Comparison of ENCODE assay signal across 22 cellular contexts in the genomic region with DNA sequence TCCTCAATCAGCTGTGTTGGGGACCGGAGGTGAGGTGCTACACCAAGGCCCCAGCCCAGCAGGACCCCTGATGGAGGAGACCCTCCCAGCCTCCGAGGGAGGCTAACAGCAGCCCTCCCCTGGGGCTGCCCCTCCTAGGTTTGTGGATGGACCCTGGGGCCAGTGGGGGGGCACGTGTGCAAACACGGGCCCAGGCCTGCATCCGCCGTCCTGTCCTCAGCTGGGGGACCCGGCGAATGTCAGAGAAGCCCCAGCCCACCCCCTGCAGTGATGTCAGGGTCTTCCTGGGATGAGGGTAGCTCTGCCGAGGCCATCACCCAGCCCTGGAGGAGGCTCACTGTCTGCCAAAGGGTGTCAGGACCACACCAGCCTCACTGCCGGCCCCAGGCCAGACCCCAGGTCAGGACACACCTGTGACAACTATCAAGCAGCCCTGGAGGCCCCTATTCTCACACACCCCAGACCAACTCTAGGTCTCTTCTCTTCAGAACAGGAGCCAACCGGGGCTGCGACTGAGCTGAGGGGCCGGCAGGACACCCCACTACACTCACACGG. TPM values are rescaled to one million over a fixed set of nuclear protein-coding genes. Genes with fewer than 3 reads are reported as not detected.
"Had no signal": no experiment of that assay in that cellular context is flagged by ENCODE, and none has a peak within 500 bp of the region (broad histone marks: within the 10 kb centered on the region; RNA-seq: fewer than 3 reads in every experiment).

No MANE protein-coding gene starts in this region.

- DNase-seq: IMR-90, Karpas-422, KG1, MG63, NCI-H1092 treated with DMSO at 0.1 percent for 48 hours, NCI-H1436, NCI-H187, NCI-H2029, NCI-H2081 treated with DMSO at 0.1 percent for 48 hours, NCI-H2171, NCI-H226, NCI-H446, NCI-H510A, NCI-H524 treated with DMSO at 0.1 percent for 48 hours, NCI-H69, NCI-H774, RPMI8226, SK-N-SH, SW 1271 had no signal

- H3K9me3 ChIP-seq: MG63, SK-N-SH had no signal

- H3K4me3 ChIP-seq: MG63 had no signal

- H3K27me3 ChIP-seq: MG63 had no signal

- H3K9ac ChIP-seq: SK-N-SH had no signal

- H3K4me2 ChIP-seq: SK-N-SH had no signal

- ATAC-seq: HepG2 had no signal

RNA-seq across cellular contexts. Expression of gene PVALEF, which starts 30.7 kb away (rescaled TPM):
- total RNA-seq: HT1080, IMR-90, SK-MEL-5 had no signal
- polyA plus RNA-seq: IMR-90, SK-N-SH had no signal
